In genomic region chr22:22945195-22945594, GRCh38 we compare ENCODE assay signal across 32 cellular contexts. TPM values are rescaled to one million over a fixed set of nuclear protein-coding genes. Genes with fewer than 3 reads are reported as not detected.
A peak's percentile ranks its signal among the peaks of the same experiment; 100 is the strongest.
DNase-seq lines count a peak whose midpoint lies in the region; ATAC-seq and TF ChIP-seq lines count a peak whose summit lies in the region.
"Had no signal": no experiment of that assay in that cellular context is flagged by ENCODE, and none has a peak within 500 bp of the region (broad histone marks: within the 10 kb centered on the region; RNA-seq: fewer than 3 reads in every experiment).

No MANE protein-coding gene starts in this region.

- no peaks in the 10 kb centered on the region for H3K9me3 Mint-ChIP-seq in activated T-helper 2 cell treated with anti-CD3 and anti-CD28 coated beads, Interferon-gamma antibody, Interleukin-2, Interleukin-4, amounts not matched to agents 10 μg/mL and 5 μg/mL and 100 μg/mL, durations not matched to agents 14 hours and 24 hours and 36 hours
- H3K9me3 Mint-ChIP-seq: activated CD4-positive, alpha-beta T cell treated with anti-CD3 and anti-CD28 coated beads, Interleukin-2, amount 10 ng/mL, durations not matched to agents 7 days and 5 days; effector memory CD8-positive, alpha-beta T cell; H9; neural progenitor cell had no signal

- no peaks in the 10 kb centered on the region for H3K36me3 ChIP-seq in Karpas-422 (ENCODE audit: insufficient read depth, low read length)
- H3K36me3 ChIP-seq in stomach = no peaks in the 10 kb centered on the region
- no peaks in the 10 kb centered on the region for H3K36me3 ChIP-seq in thyroid gland
- H3K36me3 ChIP-seq: brain microvascular endothelial cell, heart left ventricle, neural progenitor cell, right lobe of liver, thoracic aorta had no signal

- TF ChIP-seq CTCF in stomach (IDR thresholded peaks at IDR 0.05) = no peak
- no peak for TF ChIP-seq CTCF in thyroid gland (IDR thresholded peaks at IDR 0.05)

- H3K4me2 ChIP-seq in Karpas-422 (ENCODE audit: low read depth, low read length, poor library complexity, severe bottlenecking) = no peak overlapping the region
- H3K4me2 ChIP-seq: neural progenitor cell had no signal

- H3K27ac ChIP-seq in Karpas-422 (ENCODE audit: low read length) (no peak overlapping the region), stomach (no peak overlapping the region), thyroid gland (no peak overlapping the region)
- H3K27ac ChIP-seq: brain microvascular endothelial cell, heart left ventricle, neural progenitor cell, right lobe of liver, thoracic aorta had no signal

- H3K9ac ChIP-seq in Karpas-422 (ENCODE audit: low read length) = no peak overlapping the region
- H3K9ac ChIP-seq: neural progenitor cell had no signal

- TF ChIP-seq POLR2A in stomach (IDR thresholded peaks at IDR 0.05) (no peak), thyroid gland (IDR thresholded peaks at IDR 0.05) (no peak)

- intact Hi-C loops in activated T-helper 2 cell treated with anti-CD3 and anti-CD28 coated beads, Interferon-gamma antibody, Interleukin-2, Interleukin-4, amounts not matched to agents 10 μg/mL and 5 μg/mL and 100 μg/mL, durations not matched to agents 14 hours and 24 hours and 36 hours (cut with micrococcal nuclease) = no loop called here
- intact Hi-C loops in stomach (cut with DNase I; ENCODE audit: low total_unique reads) = no loop called here
- intact Hi-C loops in thyroid gland (cut with DNase I) = no loop called here

- peaks cover 14% of the 10 kb centered on the region for H3K4me1 Mint-ChIP-seq in activated T-helper 2 cell treated with anti-CD3 and anti-CD28 coated beads, Interferon-gamma antibody, Interleukin-2, Interleukin-4, amounts not matched to agents 10 μg/mL and 5 μg/mL and 100 μg/mL, durations not matched to agents 14 hours and 24 hours and 36 hours (ENCODE audit: low read depth)
- H3K4me1 Mint-ChIP-seq: H9 had no signal

- no peaks in the 10 kb centered on the region for H3K36me3 Mint-ChIP-seq in activated T-helper 2 cell treated with anti-CD3 and anti-CD28 coated beads, Interferon-gamma antibody, Interleukin-2, Interleukin-4, amounts not matched to agents 10 μg/mL and 5 μg/mL and 100 μg/mL, durations not matched to agents 14 hours and 24 hours and 36 hours (ENCODE audit: low read depth)
- H3K36me3 Mint-ChIP-seq: CD4-positive, alpha-beta memory T cell; neural progenitor cell had no signal

- H3K4me3 ChIP-seq in Karpas-422 (ENCODE audit: low read length) (no peak overlapping the region), stomach (no peak overlapping the region), thyroid gland (replicated peaks in 1 of 3) (no peak overlapping the region)
- H3K4me3 ChIP-seq: heart left ventricle, neural progenitor cell, right lobe of liver, thoracic aorta had no signal

- H3K79me2 ChIP-seq in Karpas-422 (ENCODE audit: low read length) = no peaks in the 10 kb centered on the region

- peaks cover 5% of the 10 kb centered on the region for H3K27me3 Mint-ChIP-seq in activated T-helper 2 cell treated with anti-CD3 and anti-CD28 coated beads, Interferon-gamma antibody, Interleukin-2, Interleukin-4, amounts not matched to agents 10 μg/mL and 5 μg/mL and 100 μg/mL, durations not matched to agents 14 hours and 24 hours and 36 hours (ENCODE audit: low read depth)

- H3K4me3 Mint-ChIP-seq in activated T-helper 2 cell treated with anti-CD3 and anti-CD28 coated beads, Interferon-gamma antibody, Interleukin-2, Interleukin-4, amounts not matched to agents 10 μg/mL and 5 μg/mL and 100 μg/mL, durations not matched to agents 14 hours and 24 hours and 36 hours (ENCODE audit: low read depth) = no peak overlapping the region
- H3K4me3 Mint-ChIP-seq: activated CD4-positive, alpha-beta T cell treated with anti-CD3 and anti-CD28 coated beads, Interleukin-2, amount 10 ng/mL, durations not matched to agents 7 days and 5 days; CD4-positive, alpha-beta memory T cell; effector memory CD8-positive, alpha-beta T cell; H9; neural progenitor cell had no signal

- peaks cover 5% of the 10 kb centered on the region; the same call in 1 of the 2 replicates for H4K20me1 ChIP-seq in Karpas-422 (ENCODE audit: insufficient read depth, low read depth, low read length)

- H2AFZ ChIP-seq in Karpas-422 (ENCODE audit: low read length) = no peak overlapping the region
- H2AFZ ChIP-seq: neural progenitor cell had no signal

- H3K4me1 ChIP-seq in Karpas-422 (ENCODE audit: low read length) (peaks cover 69% of the 10 kb centered on the region), stomach (no peaks in the 10 kb centered on the region), thyroid gland (no peaks in the 10 kb centered on the region)
- H3K4me1 ChIP-seq: neural progenitor cell, right lobe of liver had no signal

- no peak overlapping the region for H3K27ac Mint-ChIP-seq in activated T-helper 2 cell treated with anti-CD3 and anti-CD28 coated beads, Interferon-gamma antibody, Interleukin-2, Interleukin-4, amounts not matched to agents 10 μg/mL and 5 μg/mL and 100 μg/mL, durations not matched to agents 14 hours and 24 hours and 36 hours
- H3K27ac Mint-ChIP-seq: activated CD4-positive, alpha-beta T cell treated with anti-CD3 and anti-CD28 coated beads, Interleukin-2, amount 10 ng/mL, durations not matched to agents 7 days and 5 days; CD4-positive, alpha-beta memory T cell; effector memory CD8-positive, alpha-beta T cell; neural progenitor cell had no signal

- no peak for TF ChIP-seq EP300 in stomach (IDR thresholded peaks at IDR 0.05)

- H3K27me3 ChIP-seq in Karpas-422 (ENCODE audit: low read length) (no peaks in the 10 kb centered on the region), stomach (peaks cover 0 to 42% (median 0%) of the 10 kb centered on the region in 3 donors), thyroid gland (no peaks in the 10 kb centered on the region)
- H3K27me3 ChIP-seq: right lobe of liver had no signal

- H3K9me3 ChIP-seq in Karpas-422 (ENCODE audit: low read length) (no peaks in the 10 kb centered on the region), stomach (no peaks in the 10 kb centered on the region), thyroid gland (no peaks in the 10 kb centered on the region)
- H3K9me3 ChIP-seq: heart left ventricle, right lobe of liver, thoracic aorta had no signal

- H3K9me2 ChIP-seq in Karpas-422 (replicated peaks; ENCODE audit: insufficient read depth, low read length) = no peaks in the 10 kb centered on the region

- DNase-seq in activated effector memory CD4-positive, alpha-beta T cell treated with anti-CD3 and anti-CD28 coated beads, Interleukin-2, amount 50 U/mL, for 16 hours = peak; percentile 19
- no peak for DNase-seq in activated effector memory CD4-positive, alpha-beta T cell treated with Interleukin-2 at 50 U/mL for 16 hours
- peak; percentile 39 for DNase-seq in Karpas-422
- peak; percentile 4 for DNase-seq in activated T-helper 2 cell treated with anti-CD3 and anti-CD28 coated beads, Interferon-gamma antibody, Interleukin-2, Interleukin-4, amounts not matched to agents 10 μg/mL and 5 μg/mL and 100 μg/mL, durations not matched to agents 14 hours and 24 hours and 36 hours (ENCODE audit: low spot score)
- peak; percentile 21 for DNase-seq in stomach
- DNase-seq in thyroid gland = no peak
- no peak for DNase-seq in stimulated activated naive CD8-positive, alpha-beta T cell treated with anti-CD3 and anti-CD28 coated beads, Interleukin-15, Interleukin-2, amounts not matched to agents 100 U/mL and 50 U/mL, for 24 hours
- DNase-seq in SKM-1 treated with dmso at 0.1 percent for 144 hours (lab: John Stamatoyannopoulos, UW; ENCODE audit: unreplicated experiment) = no peak
- DNase-seq: activated CD4-positive, alpha-beta T cell treated with anti-CD3 and anti-CD28 coated beads, Interleukin-2, amount 10 ng/mL, durations not matched to agents 7 days and 5 days; activated naive CD4-positive, alpha-beta T cell treated with anti-CD3 and anti-CD28 coated beads, Interleukin-2, amount 50 U/mL, for 16 hours; amniotic stem cell; brain microvascular endothelial cell; CD4-positive, alpha-beta memory T cell; effector memory CD8-positive, alpha-beta T cell; erythroblast; kidney glomerular epithelial cell; mammary epithelial cell; NCI-H1436; NCI-H2081 treated with DMSO at 0.1 percent for 48 hours; NCI-H446; NCI-H82; stimulated activated CD4-positive, alpha-beta T cell treated with anti-CD3 and anti-CD28 coated beads, Interleukin-12 subunit alpha, Interleukin-12 subunit beta, amount 100 ng/mL, for 4 hours; stimulated activated CD4-positive, alpha-beta T cell treated with anti-CD3 and anti-CD28 coated beads, Interleukin-4, amount 100 ng/mL, for 4 hours; stimulated activated naive CD4-positive, alpha-beta T cell had no signal

- 58 to 88% (median 77%) methylated on average over 4 of the region's 4 CpGs for WGBS in stomach, 5 donors
- WGBS in thyroid gland, 2 donors = 65 to 84% methylated on average over 4 of the region's 4 CpGs

- ATAC-seq in stimulated activated naive CD8-positive, alpha-beta T cell treated with anti-CD3 and anti-CD28 coated beads, Interleukin-15, Interleukin-2, amounts not matched to agents 100 U/mL and 50 U/mL, for 24 hours = no peak
- ATAC-seq: effector memory CD8-positive, alpha-beta T cell; heart left ventricle; right lobe of liver; Right ventricle myocardium inferior had no signal

RNA-seq across cellular contexts. Expression of gene IGLL5, which starts 57.6 kb away (rescaled TPM):
- 1.1 and 8.3 TPM in 2 replicates for total RNA-seq in Karpas-422 (2014; rRNA removed; shearing (Covaris generic); ENCODE audit: low replicate concordance)
- total RNA-seq in activated T-helper 2 cell treated with anti-CD3 and anti-CD28 coated beads, Interferon-gamma antibody, Interleukin-2, Interleukin-4, amounts not matched to agents 10 μg/mL and 5 μg/mL and 100 μg/mL, durations not matched to agents 14 hours and 24 hours and 36 hours = not detected in 2 replicates
- total RNA-seq in stomach (10 to 100 TPM in 2 of 5 donors, 1 to 10 TPM in 1, not detected in 2; 2.0 to 53.1 (median 12.3) TPM), thyroid gland (10 to 100 TPM in 1 of 4 donors, 1 to 10 TPM in 1, not detected in 2; 1.8 to 15.7 TPM)
- 10 to 100 TPM; 19.7 to 22.6 (median 19.8) TPM for polyA plus RNA-seq in stomach
- total RNA-seq: A172; activated CD4-positive, alpha-beta T cell treated with anti-CD3 and anti-CD28 coated beads, Interleukin-2, amount 10 ng/mL, durations not matched to agents 7 days and 5 days; CD4-positive, alpha-beta memory T cell; fibroblast of villous mesenchyme; H9; mammary epithelial cell; Right ventricle myocardium inferior had no signal
- polyA plus RNA-seq: mammary epithelial cell had no signal

Comparison
In these comparisons a context has a peak if more than half of its experiments do, and no peak if none do; other contexts are left out.
1. DNase-seq: peak in activated effector memory CD4-positive, alpha-beta T cell treated with anti-CD3 and anti-CD28 coated beads, Interleukin-2, amount 50 U/mL, for 16 hours (single experiment), Karpas-422 (single experiment), activated T-helper 2 cell treated with anti-CD3 and anti-CD28 coated beads, Interferon-gamma antibody, Interleukin-2, Interleukin-4, amounts not matched to agents 10 μg/mL and 5 μg/mL and 100 μg/mL, durations not matched to agents 14 hours and 24 hours and 36 hours (single experiment) and stomach (single experiment); none in activated effector memory CD4-positive, alpha-beta T cell treated with Interleukin-2 at 50 U/mL for 16 hours (single experiment), thyroid gland (0 of 2), stimulated activated naive CD8-positive, alpha-beta T cell treated with anti-CD3 and anti-CD28 coated beads, Interleukin-15, Interleukin-2, amounts not matched to agents 100 U/mL and 50 U/mL, for 24 hours (single experiment) and SKM-1 treated with dmso at 0.1 percent for 144 hours (single experiment).